8 cellular contexts compared by ENCODE assay signal in the genomic region with DNA sequence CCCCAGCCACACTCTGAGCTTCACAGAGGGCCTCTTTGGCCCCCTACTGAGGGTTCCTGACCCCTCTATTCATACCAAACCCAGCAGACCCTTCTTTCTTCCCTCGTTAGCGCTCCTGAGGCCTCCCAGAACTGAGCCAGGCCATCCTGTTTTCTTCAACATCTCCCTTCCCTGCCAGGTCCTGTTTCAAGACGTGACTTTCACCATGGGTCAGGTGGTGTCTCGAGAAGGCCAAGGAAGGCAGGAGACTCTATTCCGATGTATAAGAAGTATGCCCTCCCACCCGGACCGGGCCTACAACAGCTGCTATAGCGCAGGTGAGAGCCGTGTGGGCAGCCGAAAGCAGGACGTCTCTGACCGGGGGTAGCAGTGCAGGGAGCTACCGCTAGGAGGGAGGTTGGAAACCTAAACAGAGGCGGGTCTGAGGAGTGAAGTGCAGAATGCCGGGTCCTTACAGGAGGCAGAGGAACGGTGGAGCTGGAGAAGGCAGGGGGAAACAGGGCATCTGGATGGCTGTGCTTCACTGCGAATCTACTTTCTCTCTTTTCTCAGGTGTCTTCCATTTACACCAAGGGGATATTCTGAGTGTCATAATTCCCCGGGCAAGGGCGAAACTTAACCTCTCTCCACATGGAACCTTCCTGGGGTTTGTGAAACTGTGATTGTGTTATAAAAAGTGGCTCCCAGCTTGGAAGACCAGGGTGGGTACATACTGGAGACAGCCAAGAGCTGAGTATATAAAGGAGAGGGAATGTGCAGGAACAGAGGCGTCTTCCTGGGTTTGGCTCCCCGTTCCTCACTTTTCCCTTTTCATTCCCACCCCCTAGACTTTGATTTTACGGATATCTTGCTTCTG. TPM values are rescaled to one million over a fixed set of nuclear protein-coding genes. Genes with fewer than 3 reads are reported as not detected.
DNase-seq lines count a peak whose midpoint lies in the region; ATAC-seq and TF ChIP-seq lines count a peak whose summit lies in the region.

No MANE protein-coding gene starts in this region.

- H3K27me3 Mint-ChIP-seq in activated T-cell treated with anti-CD3 and anti-CD28 coated beads, Interleukin-2, amount 50 U/mL, for 4 hours (ENCODE audit: low read depth): no peaks in the 10 kb centered on the region

- no peaks in the 10 kb centered on the region for H3K27me3 ChIP-seq in GM06990 (replicated peaks; ENCODE audit: control insufficient read depth, insufficient read depth, low read length)
- H3K27me3 ChIP-seq in neuronal stem cell (ENCODE audit: control insufficient read depth in 3 of 3, insufficient read depth in 3 of 3, low read depth in 1 of 3, low read length in 3 of 3): no peaks in the 10 kb centered on the region

- no peak overlapping the region for H2BK5ac ChIP-seq in neuronal stem cell (ENCODE audit: low read length)

- H3K36me3 ChIP-seq in GM06990 (ENCODE audit: control insufficient read depth, insufficient read depth, low read length): peaks cover 12% of the 10 kb centered on the region
- peaks cover 15 to 22% of the 10 kb centered on the region in 2 donors for H3K36me3 ChIP-seq in neuronal stem cell (replicated peaks in 1 of 2; ENCODE audit: control insufficient read depth in 2 of 2, insufficient read depth in 2 of 2, low read length in 2 of 2)

- peaks cover 7% of the 10 kb centered on the region for H3K79me1 ChIP-seq in neuronal stem cell (ENCODE audit: low read depth, low read length)

- peak in 1 of 2 donors; percentile 16 for ATAC-seq in activated T-cell treated with anti-CD3 and anti-CD28 coated beads, Interleukin-2, amount 50 U/mL, for 4 hours
- ATAC-seq in HG03159 (IDR thresholded peaks at IDR 0.05; ENCODE audit: unreplicated experiment) (no peak), HG02588 (IDR thresholded peaks at IDR 0.05; ENCODE audit: unreplicated experiment) (no peak)

- H3K23ac ChIP-seq in neuronal stem cell (ENCODE audit: low read depth, low read length, poor library complexity): no peak overlapping the region

- H3K9me3 Mint-ChIP-seq in activated T-cell treated with anti-CD3 and anti-CD28 coated beads, Interleukin-2, amount 50 U/mL, for 4 hours: no peaks in the 10 kb centered on the region

- H3K4ac ChIP-seq in neuronal stem cell (ENCODE audit: low read length): no peak overlapping the region

- TF ChIP-seq CTCF in GM06990 (IDR thresholded peaks at IDR 0.05; ENCODE audit: insufficient read depth, low read length, poor library complexity, severe bottlenecking): peak; percentile 84

- peak overlapping the region; percentile 95 for H3K4me2 ChIP-seq in neuronal stem cell (ENCODE audit: insufficient read depth, low read length, poor library complexity, severe bottlenecking)

- H3K27ac ChIP-seq in neuronal stem cell (replicated peaks; ENCODE audit: low read length): peak overlapping the region; percentile 21

- peaks cover 16% of the 10 kb centered on the region for H3K36me3 Mint-ChIP-seq in activated T-cell treated with anti-CD3 and anti-CD28 coated beads, Interleukin-2, amount 50 U/mL, for 4 hours (ENCODE audit: insufficient read depth)

- DNase-seq in GM06990 (ENCODE audit: extremely low read depth, insufficient read length) (peak; percentile 58), NCI-H2227 treated with DMSO at 0.1 percent for 48 hours (lab: John Stamatoyannopoulos, UW) (peak; percentile 42), fibroblast of the conjunctiva (ENCODE audit: low read depth) (peak; percentile 36), neuronal stem cell (ENCODE audit: low spot score) (peak; percentile 67), NCI-H1092 (lab: John Stamatoyannopoulos, UW) (no peak)
- peak; percentile 44 for DNase-seq in activated T-cell treated with anti-CD3 and anti-CD28 coated beads, Interleukin-2, amount 50 U/mL, for 4 hours

- no peak overlapping the region for H2BK120ac ChIP-seq in neuronal stem cell (ENCODE audit: low read depth, low read length)

- H2AFZ ChIP-seq in neuronal stem cell (ENCODE audit: low read length): peak overlapping the region; percentile 94

- no peak overlapping the region for H2BK12ac ChIP-seq in neuronal stem cell (ENCODE audit: low read length)

- no peaks in the 10 kb centered on the region for H3K9me3 ChIP-seq in neuronal stem cell (replicated peaks in 1 of 2; ENCODE audit: control insufficient read depth in 2 of 2, insufficient read depth in 1 of 2, low read depth in 1 of 2, low read length in 2 of 2)

- no CpG with 5 or more reads among the region's 22 CpGs for WGBS in neuronal stem cell (ENCODE audit: extremely low coverage in 2 of 2, insufficient read length in 2 of 2, insufficient replicate concordance in 1 of 2), 2 donors

- H3K4me1 Mint-ChIP-seq in activated T-cell treated with anti-CD3 and anti-CD28 coated beads, Interleukin-2, amount 50 U/mL, for 4 hours (ENCODE audit: low read depth): peaks cover 40% of the 10 kb centered on the region

- no peak overlapping the region for H4K91ac ChIP-seq in neuronal stem cell (ENCODE audit: low read depth, low read length, poor library complexity)

- H3K14ac ChIP-seq in neuronal stem cell (ENCODE audit: low read length): no peak overlapping the region

- no peak overlapping the region for H4K8ac ChIP-seq in neuronal stem cell (ENCODE audit: low read depth, low read length)

- no peak overlapping the region for H2AK5ac ChIP-seq in neuronal stem cell (ENCODE audit: low read depth, low read length)

- peak overlapping the region; percentile 96 for H3K4me3 Mint-ChIP-seq in activated T-cell treated with anti-CD3 and anti-CD28 coated beads, Interleukin-2, amount 50 U/mL, for 4 hours

- H3K4me1 ChIP-seq in neuronal stem cell (ENCODE audit: control insufficient read depth in 2 of 2, insufficient read depth in 1 of 2, low read depth in 1 of 2, low read length in 2 of 2): peaks cover 24 to 25% of the 10 kb centered on the region in 2 donors

- H3K4me3 ChIP-seq in GM06990 (replicated peaks; ENCODE audit: low read depth, low read length) (peak overlapping the region; percentile 37), neuronal stem cell (ENCODE audit: low read length in 2 of 2) (peak overlapping the region in 1 of 2 donors; percentile 86)

- H3K18ac ChIP-seq in neuronal stem cell (ENCODE audit: low read length): no peak overlapping the region

- no peak overlapping the region for H2BK15ac ChIP-seq in neuronal stem cell (ENCODE audit: low read length)

- no peak overlapping the region for H3K9ac ChIP-seq in neuronal stem cell (ENCODE audit: low read depth, low read length, poor library complexity)

RNA-seq across cellular contexts. Expression of a gene that starts 1.3 kb away (rescaled TPM):
- 100 to 1,000 TPM; 138 to 153 (median 146) TPM for total RNA-seq in activated T-cell treated with anti-CD3 and anti-CD28 coated beads, Interleukin-2, amount 50 U/mL, for 4 hours
- polyA plus RNA-seq in neuronal stem cell (2013, experiment 1 of 2): 34.1 TPM
- 35.5 TPM for polyA plus RNA-seq in neuronal stem cell (2013, experiment 2 of 2)

RNA-seq across cellular contexts. Expression of a gene that starts 1.9 kb away (rescaled TPM):
- 1 to 10 TPM in 2 of 3 donors, under 1 TPM in 1; 0.98 to 1.4 (median 1.3) TPM for total RNA-seq in activated T-cell treated with anti-CD3 and anti-CD28 coated beads, Interleukin-2, amount 50 U/mL, for 4 hours
- 0.63 TPM for polyA plus RNA-seq in neuronal stem cell (2013, experiment 1 of 2)
- polyA plus RNA-seq in neuronal stem cell (2013, experiment 2 of 2): 0.62 TPM

RNA-seq across cellular contexts. Expression of a gene that starts 11.5 kb away (rescaled TPM):
- total RNA-seq in activated T-cell treated with anti-CD3 and anti-CD28 coated beads, Interleukin-2, amount 50 U/mL, for 4 hours: 1 to 10 TPM; 4.6 to 6.5 (median 6.1) TPM
- polyA plus RNA-seq in neuronal stem cell (2013, experiment 1 of 2): 4.8 TPM
- 4.9 TPM for polyA plus RNA-seq in neuronal stem cell (2013, experiment 2 of 2)

RNA-seq across cellular contexts. Expression of a gene that starts 19.0 kb away (rescaled TPM):
- total RNA-seq in activated T-cell treated with anti-CD3 and anti-CD28 coated beads, Interleukin-2, amount 50 U/mL, for 4 hours: 1 to 10 TPM; 4.8 to 5.3 (median 4.9) TPM
- 0.13 TPM for polyA plus RNA-seq in neuronal stem cell (2013, experiment 1 of 2)
- polyA plus RNA-seq in neuronal stem cell (2013, experiment 2 of 2): 0.15 TPM

RNA-seq across cellular contexts. Expression of a gene that starts 23.3 kb away (rescaled TPM):
- total RNA-seq in activated T-cell treated with anti-CD3 and anti-CD28 coated beads, Interleukin-2, amount 50 U/mL, for 4 hours: 100 to 1,000 TPM; 110 to 134 (median 114) TPM
- polyA plus RNA-seq in neuronal stem cell (2013, experiment 1 of 2): 99.7 TPM
- 99.4 TPM for polyA plus RNA-seq in neuronal stem cell (2013, experiment 2 of 2)
